In the genomic region with DNA sequence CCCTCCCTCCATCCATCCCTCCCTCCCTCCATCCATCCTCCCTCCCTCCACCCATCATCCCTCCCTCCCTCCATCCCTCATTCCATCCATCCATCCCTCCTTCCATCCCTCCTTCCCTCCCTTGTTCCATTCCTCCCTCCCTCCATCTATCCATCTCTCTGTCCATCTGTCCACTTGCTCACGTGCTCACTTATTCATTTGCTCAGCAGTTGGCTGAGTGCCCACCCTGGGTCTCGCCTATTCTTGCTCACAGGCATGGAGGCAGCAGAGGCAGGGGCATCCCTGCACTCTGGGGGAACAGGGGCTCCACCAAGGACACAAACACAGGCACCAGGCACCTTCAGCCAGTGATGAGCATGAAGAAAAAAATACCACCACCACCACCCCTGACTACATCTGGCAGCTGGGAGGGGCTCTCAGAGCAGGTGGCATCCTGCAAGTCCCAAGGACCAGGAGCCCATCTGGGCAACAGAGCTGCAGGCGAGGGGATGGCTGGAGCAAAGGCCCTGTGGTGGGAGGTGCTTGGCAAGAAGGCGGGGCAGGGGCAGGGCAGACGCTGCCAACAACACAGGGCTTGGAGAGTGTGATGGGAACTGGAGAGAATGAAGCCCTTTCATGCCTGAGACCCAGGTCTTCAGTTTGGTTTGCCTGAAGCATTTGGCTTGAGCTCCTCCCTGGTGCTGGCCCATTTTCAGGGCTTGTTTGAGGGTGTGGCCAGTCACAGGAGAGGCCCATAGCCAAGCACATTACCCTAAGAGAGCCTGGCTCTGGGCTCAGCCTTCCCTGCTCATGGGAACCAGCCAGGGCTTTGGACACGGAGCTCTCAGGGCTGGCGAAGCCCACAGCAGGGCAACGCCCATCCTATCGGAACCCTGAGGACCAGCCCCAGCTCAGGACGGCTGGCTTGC, we compare ENCODE assay signal across 1 cellular context.
TF ChIP-seq lines count a peak whose summit lies in the region.

No MANE protein-coding gene starts in this region.

TF ChIP-seq in H1, 55 proteins besides CTCF, POLR2A, EP300 and RAD21:
- TF ChIP-seq POU5F1 (IDR thresholded peaks at IDR 0.05; ENCODE audit: low read depth, low read length) (no peak), KDM1A (IDR thresholded peaks at IDR 0.05; ENCODE audit: borderline replicate concordance, low read length) (0 out of 2 replicates have a peak, but pooled peaks have one; percentile 10)
TF ChIP-seq in H1: peak in this region for 1.
